ENCODE assay signal across 1 cellular context in the genomic region with DNA sequence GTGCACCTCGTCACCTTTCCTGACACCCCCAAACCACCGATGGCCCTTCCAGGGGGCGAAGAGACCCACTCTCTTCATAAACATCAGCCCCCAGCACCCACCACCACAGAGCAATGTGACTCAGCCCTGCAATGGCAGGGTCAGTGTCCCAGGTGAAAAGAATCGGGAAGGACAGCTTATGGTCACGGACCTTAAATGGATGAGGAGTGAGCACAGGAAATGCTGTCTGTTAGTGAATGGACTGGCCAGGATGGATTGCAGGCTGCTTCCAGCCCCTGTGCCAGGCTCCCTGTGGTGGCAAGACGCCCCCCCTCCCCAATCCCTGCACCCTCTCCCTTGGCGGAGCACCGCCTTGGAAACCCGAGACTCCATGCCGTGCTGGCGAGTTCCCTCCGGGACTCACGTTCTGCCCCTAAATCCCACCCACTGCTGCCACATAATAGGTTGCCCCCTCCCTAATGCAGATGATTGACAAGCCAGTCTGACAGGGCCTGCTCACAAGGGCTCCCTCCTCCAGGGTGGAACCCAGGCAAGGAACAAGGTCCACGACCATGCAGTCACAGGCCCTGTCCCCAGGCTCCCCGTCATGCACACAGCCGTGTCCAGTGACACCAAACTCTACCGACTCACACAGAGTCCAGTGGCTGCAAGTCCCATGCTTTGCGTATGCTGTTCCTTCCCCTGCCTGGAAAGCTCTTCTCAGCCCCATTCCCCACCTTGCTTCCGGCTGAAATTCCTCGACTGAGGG.
TF ChIP-seq lines count a peak whose summit lies in the region.

No MANE protein-coding gene starts in this region.

TF ChIP-seq in HepG2, 621 proteins besides CTCF, POLR2A, EP300 and RAD21 (continued from another document and continues in another):
- TF ChIP-seq, protein P1, sequence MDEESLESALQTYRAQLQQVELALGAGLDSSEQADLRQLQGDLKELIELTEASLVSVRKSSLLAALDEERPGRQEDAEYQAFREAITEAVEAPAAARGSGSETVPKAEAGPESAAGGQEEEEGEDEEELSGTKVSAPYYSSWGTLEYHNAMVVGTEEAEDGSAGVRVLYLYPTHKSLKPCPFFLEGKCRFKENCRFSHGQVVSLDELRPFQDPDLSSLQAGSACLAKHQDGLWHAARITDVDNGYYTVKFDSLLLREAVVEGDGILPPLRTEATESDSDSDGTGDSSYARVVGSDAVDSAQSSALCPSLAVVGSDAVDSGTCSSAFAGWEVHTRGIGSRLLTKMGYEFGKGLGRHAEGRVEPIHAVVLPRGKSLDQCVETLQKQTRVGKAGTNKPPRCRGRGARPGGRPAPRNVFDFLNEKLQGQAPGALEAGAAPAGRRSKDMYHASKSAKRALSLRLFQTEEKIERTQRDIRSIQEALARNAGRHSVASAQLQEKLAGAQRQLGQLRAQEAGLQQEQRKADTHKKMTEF (CRISPR knock-in tag; IDR thresholded peaks at IDR 0.05), result no peak
- TF ChIP-seq, protein P2, sequence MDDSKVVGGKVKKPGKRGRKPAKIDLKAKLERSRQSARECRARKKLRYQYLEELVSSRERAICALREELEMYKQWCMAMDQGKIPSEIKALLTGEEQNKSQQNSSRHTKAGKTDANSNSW (CRISPR knock-in tag; IDR thresholded peaks at IDR 0.05; ENCODE audit: borderline replicate concordance), result no peak
- 0 out of 2 replicates have a peak, but pooled peaks have one; percentile 16 for TF ChIP-seq KDM3A (CRISPR knock-in tag; IDR thresholded peaks at IDR 0.05; ENCODE audit: low read depth)
- TF ChIP-seq, protein P3, sequence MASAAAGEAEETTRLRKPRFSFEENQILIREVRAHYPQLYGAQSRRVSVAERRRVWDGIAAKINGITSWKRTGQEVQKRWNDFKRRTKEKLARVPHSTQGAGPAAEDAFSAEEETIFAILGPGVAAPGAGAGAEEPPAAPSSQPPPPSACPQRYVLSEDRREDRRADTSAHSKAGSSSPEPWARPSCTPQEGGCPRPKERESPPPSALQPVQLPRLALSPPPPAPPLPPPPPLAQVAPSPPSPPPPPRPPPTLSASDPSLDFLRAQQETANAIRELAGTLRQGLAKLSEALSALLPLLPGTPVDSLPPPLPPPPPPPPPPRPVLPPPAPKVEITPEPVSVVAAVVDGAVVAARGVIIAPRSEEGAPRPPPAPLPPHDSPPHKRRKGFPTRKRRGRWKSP (CRISPR knock-in tag; IDR thresholded peaks at IDR 0.05), result no peak
- TF ChIP-seq, protein P4, sequence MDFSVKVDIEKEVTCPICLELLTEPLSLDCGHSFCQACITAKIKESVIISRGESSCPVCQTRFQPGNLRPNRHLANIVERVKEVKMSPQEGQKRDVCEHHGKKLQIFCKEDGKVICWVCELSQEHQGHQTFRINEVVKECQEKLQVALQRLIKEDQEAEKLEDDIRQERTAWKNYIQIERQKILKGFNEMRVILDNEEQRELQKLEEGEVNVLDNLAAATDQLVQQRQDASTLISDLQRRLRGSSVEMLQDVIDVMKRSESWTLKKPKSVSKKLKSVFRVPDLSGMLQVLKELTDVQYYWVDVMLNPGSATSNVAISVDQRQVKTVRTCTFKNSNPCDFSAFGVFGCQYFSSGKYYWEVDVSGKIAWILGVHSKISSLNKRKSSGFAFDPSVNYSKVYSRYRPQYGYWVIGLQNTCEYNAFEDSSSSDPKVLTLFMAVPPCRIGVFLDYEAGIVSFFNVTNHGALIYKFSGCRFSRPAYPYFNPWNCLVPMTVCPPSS (IDR thresholded peaks at IDR 0.05), result no peak
- TF ChIP-seq NFAT5 (CRISPR knock-in tag; IDR thresholded peaks at IDR 0.05), result 0 out of 2 replicates have a peak, but pooled peaks have one; percentile 59
- TF ChIP-seq TRIM24 (CRISPR knock-in tag; IDR thresholded peaks at IDR 0.05), result no peak
- no peak for TF ChIP-seq GATA4 (IDR thresholded peaks at IDR 0.05; ENCODE audit: borderline replicate concordance, low read depth)
- peak; percentile 38; the same call in 1 of the 2 replicates for TF ChIP-seq PHF8 (CRISPR knock-in tag; IDR thresholded peaks at IDR 0.05)
- TF ChIP-seq, protein P5, sequence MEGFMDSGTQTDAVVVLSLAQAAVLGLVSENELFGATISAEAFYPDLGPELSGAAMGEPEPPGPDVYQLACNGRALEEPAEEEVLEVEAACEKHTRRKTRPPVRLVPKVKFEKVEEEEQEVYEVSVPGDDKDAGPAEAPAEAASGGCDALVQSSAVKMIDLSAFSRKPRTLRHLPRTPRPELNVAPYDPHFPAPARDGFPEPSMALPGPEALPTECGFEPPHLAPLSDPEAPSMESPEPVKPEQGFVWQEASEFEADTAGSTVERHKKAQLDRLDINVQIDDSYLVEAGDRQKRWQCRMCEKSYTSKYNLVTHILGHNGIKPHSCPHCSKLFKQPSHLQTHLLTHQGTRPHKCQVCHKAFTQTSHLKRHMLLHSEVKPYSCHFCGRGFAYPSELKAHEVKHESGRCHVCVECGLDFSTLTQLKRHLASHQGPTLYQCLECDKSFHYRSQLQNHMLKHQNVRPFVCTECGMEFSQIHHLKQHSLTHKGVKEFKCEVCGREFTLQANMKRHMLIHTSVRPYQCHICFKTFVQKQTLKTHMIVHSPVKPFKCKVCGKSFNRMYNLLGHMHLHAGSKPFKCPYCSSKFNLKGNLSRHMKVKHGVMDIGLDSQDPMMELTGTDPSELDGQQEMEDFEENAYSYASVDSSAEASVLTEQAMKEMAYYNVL (CRISPR knock-in tag; IDR thresholded peaks at IDR 0.05; ENCODE audit: borderline replicate concordance), result no peak
- peak; percentile 85 for TF ChIP-seq SP2 (CRISPR knock-in tag; IDR thresholded peaks at IDR 0.05)
- TF ChIP-seq ZNF572 (CRISPR knock-in tag; IDR thresholded peaks at IDR 0.05), result no peak
- TF ChIP-seq ZNF446 (CRISPR knock-in tag; IDR thresholded peaks at IDR 0.05), result no peak
- TF ChIP-seq ATAD3A (CRISPR knock-in tag; IDR thresholded peaks at IDR 0.05), result no peak
- 0 out of 2 replicates have a peak, but pooled peaks have one; percentile 63 for TF ChIP-seq ZNF33A (CRISPR knock-in tag; IDR thresholded peaks at IDR 0.05; ENCODE audit: borderline replicate concordance)
- no peak for TF ChIP-seq ATRX (CRISPR knock-in tag; IDR thresholded peaks at IDR 0.05; ENCODE audit: borderline replicate concordance)
- no peak for TF ChIP-seq ZNF576 (CRISPR knock-in tag; IDR thresholded peaks at IDR 0.05)
- no peak; the same call in 1 of the 2 replicates for TF ChIP-seq ZNF543 (CRISPR knock-in tag; IDR thresholded peaks at IDR 0.05)
- no peak for TF ChIP-seq ZNF503 (CRISPR knock-in tag; IDR thresholded peaks at IDR 0.05)
- peak; percentile 47; the same call in 1 of the 2 replicates for TF ChIP-seq ARNT2 (CRISPR knock-in tag; IDR thresholded peaks at IDR 0.05; ENCODE audit: low read depth)
- no peak for TF ChIP-seq NAIF1 (CRISPR knock-in tag; IDR thresholded peaks at IDR 0.05; ENCODE audit: borderline replicate concordance)
- TF ChIP-seq ZNF230 (CRISPR knock-in tag; IDR thresholded peaks at IDR 0.05), result 0 out of 2 replicates have a peak, but pooled peaks have one; percentile 5
- TF ChIP-seq ZNF577 (CRISPR knock-in tag; IDR thresholded peaks at IDR 0.05; ENCODE audit: borderline replicate concordance, low read depth), result no peak
- no peak for TF ChIP-seq DBP (CRISPR knock-in tag; IDR thresholded peaks at IDR 0.05; ENCODE audit: not compliant biosample characterization)
- TF ChIP-seq RFX3 (CRISPR knock-in tag; IDR thresholded peaks at IDR 0.05), result no peak
- no peak for TF ChIP-seq ZNF17 (CRISPR knock-in tag; IDR thresholded peaks at IDR 0.05)
- TF ChIP-seq POLR2AphosphoS2 (IDR thresholded peaks at IDR 0.05; ENCODE audit: low read depth, low read length), result no peak
- TF ChIP-seq, protein P6, sequence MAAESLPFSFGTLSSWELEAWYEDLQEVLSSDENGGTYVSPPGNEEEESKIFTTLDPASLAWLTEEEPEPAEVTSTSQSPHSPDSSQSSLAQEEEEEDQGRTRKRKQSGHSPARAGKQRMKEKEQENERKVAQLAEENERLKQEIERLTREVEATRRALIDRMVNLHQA (CRISPR knock-in tag; IDR thresholded peaks at IDR 0.05), result no peak
- no peak for TF ChIP-seq REPIN1 (CRISPR knock-in tag; IDR thresholded peaks at IDR 0.05; ENCODE audit: borderline replicate concordance, low read depth)
- TF ChIP-seq ZNF274 (CRISPR knock-in tag; IDR thresholded peaks at IDR 0.05), result no peak
- no peak for TF ChIP-seq CCDC6 (CRISPR knock-in tag; IDR thresholded peaks at IDR 0.05)
- no peak; the same call in none of the 2 replicates for TF ChIP-seq PHF21A (CRISPR knock-in tag; IDR thresholded peaks at IDR 0.05)
- no peak for TF ChIP-seq ZNF124 (CRISPR knock-in tag; IDR thresholded peaks at IDR 0.05)
- no peak; the same call in 1 of the 2 replicates for TF ChIP-seq BATF2 (CRISPR knock-in tag; IDR thresholded peaks at IDR 0.05)
- no peak for TF ChIP-seq ZNF350 (CRISPR knock-in tag; IDR thresholded peaks at IDR 0.05; ENCODE audit: borderline replicate concordance, low read depth)
- TF ChIP-seq ZNF788 (CRISPR knock-in tag; IDR thresholded peaks at IDR 0.05; ENCODE audit: borderline replicate concordance), result peak; percentile 58; the same call in 1 of the 2 replicates
- TF ChIP-seq FLYWCH1 (CRISPR knock-in tag; IDR thresholded peaks at IDR 0.05), result no peak
- no peak for TF ChIP-seq SMYD3 (CRISPR knock-in tag; IDR thresholded peaks at IDR 0.05)
- TF ChIP-seq MAZ (IDR thresholded peaks at IDR 0.05; ENCODE audit: borderline replicate concordance, low read depth, low read length), result no peak
- TF ChIP-seq MAZ (CRISPR knock-in tag; IDR thresholded peaks at IDR 0.05; ENCODE audit: low read depth), result no peak
- no peak for TF ChIP-seq ETV6 (CRISPR knock-in tag; conservative IDR thresholded peaks at IDR 0.05)
- no peak for TF ChIP-seq ZBTB46 (CRISPR knock-in tag; IDR thresholded peaks at IDR 0.05; ENCODE audit: borderline replicate concordance)
- no peak for TF ChIP-seq GTF2F1 (IDR thresholded peaks at IDR 0.05; ENCODE audit: low read length)
